In the genomic region with DNA sequence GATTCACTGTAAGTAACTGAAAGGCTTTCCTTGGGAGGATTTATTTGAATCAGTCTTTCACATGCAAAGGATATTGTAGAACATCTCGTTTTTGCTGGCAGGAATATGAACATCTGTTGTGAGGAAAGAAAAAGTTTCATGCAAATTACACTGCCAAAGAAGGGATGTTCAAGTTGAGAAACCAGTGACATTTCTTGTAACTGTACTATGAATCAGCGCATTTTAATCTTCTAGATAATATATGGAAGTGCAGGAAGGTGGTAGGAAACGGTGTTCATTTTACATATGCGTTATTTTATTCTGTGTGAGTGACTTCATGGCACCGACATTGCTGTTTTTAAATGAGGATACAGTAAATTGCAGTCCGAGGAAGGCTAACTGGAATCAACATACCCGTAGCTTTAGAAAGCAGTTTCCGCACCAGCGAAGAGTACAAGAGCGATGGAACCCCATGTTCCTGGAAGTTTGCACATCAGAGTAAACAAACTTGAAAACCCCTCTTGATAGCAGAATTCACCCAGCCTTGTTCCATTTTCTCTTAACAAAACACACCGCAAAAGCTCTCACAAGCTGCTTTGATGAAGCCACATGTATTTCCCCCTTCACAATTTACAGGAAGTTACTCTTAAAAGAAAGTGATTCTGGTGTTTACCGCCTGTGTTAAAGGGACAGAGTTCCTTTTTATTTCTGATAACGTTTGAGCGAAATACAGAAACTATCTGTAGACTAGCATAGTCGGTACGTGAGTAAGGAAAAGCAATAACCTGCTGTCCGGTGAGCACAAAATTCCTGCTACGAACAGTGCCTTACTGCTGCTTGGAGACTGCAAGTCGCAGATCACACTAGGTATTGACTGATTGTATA, we compare ENCODE assay signal across 1 cellular context.
TF ChIP-seq lines count a peak whose summit lies in the region.

No MANE protein-coding gene starts in this region.

TF ChIP-seq in GM12878, 131 proteins besides CTCF, POLR2A, EP300 and RAD21 (continued from another document):
- peak; percentile 47; the same call in 1 of the 2 replicates for TF ChIP-seq MEF2A (IDR thresholded peaks at IDR 0.05; ENCODE audit: insufficient read depth, low read depth, low read length)
- TF ChIP-seq IKZF2 (IDR thresholded peaks at IDR 0.05) = peak; percentile 70 to 80
- no peak for TF ChIP-seq ZNF622 (IDR thresholded peaks at IDR 0.05)
- TF ChIP-seq RELA (IDR thresholded peaks at IDR 0.05; ENCODE audit: borderline replicate concordance, partially characterized antibody) = peak; percentile 55
- peak; percentile 10; the same call in 1 of the 3 replicates for TF ChIP-seq POU2F2 (IDR thresholded peaks at IDR 0.05; ENCODE audit: borderline replicate concordance, low read depth, low read length)
- TF ChIP-seq, protein P1, sequence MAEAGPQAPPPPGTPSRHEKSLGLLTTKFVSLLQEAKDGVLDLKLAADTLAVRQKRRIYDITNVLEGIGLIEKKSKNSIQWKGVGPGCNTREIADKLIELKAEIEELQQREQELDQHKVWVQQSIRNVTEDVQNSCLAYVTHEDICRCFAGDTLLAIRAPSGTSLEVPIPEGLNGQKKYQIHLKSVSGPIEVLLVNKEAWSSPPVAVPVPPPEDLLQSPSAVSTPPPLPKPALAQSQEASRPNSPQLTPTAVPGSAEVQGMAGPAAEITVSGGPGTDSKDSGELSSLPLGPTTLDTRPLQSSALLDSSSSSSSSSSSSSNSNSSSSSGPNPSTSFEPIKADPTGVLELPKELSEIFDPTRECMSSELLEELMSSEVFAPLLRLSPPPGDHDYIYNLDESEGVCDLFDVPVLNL (IDR thresholded peaks at IDR 0.05; ENCODE audit: low read depth, low read length) = no peak
- TF ChIP-seq IKZF1 (conservative IDR thresholded peaks at IDR 0.05) = peak; percentile 50
- TF ChIP-seq TCF7 (IDR thresholded peaks at IDR 0.05; ENCODE audit: borderline replicate concordance) = peak; percentile 92
- TF ChIP-seq SUPT20H (IDR thresholded peaks at IDR 0.05; ENCODE audit: borderline replicate concordance, control insufficient read depth, low read depth, low read length) = no peak
- TF ChIP-seq NFIC (IDR thresholded peaks at IDR 0.05; ENCODE audit: low read depth, low read length) = peak; percentile 83
- TF ChIP-seq CEBPB (IDR thresholded peaks at IDR 0.05; ENCODE audit: borderline replicate concordance in 1 of 2, low read depth in 2 of 2, low read length in 2 of 2) = 0 out of 4 replicates have a peak, but pooled peaks of 1 of the 2 experiments have one; percentile 49
- TF ChIP-seq CBX5 (IDR thresholded peaks at IDR 0.05; ENCODE audit: low read depth) = peak; percentile 57; the same call in 1 of the 2 replicates
- TF ChIP-seq, protein P2, sequence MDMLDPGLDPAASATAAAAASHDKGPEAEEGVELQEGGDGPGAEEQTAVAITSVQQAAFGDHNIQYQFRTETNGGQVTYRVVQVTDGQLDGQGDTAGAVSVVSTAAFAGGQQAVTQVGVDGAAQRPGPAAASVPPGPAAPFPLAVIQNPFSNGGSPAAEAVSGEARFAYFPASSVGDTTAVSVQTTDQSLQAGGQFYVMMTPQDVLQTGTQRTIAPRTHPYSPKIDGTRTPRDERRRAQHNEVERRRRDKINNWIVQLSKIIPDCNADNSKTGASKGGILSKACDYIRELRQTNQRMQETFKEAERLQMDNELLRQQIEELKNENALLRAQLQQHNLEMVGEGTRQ (IDR thresholded peaks at IDR 0.05; ENCODE audit: borderline replicate concordance, low read depth, low read length) = no peak
- TF ChIP-seq KDM1A (IDR thresholded peaks at IDR 0.05; ENCODE audit: borderline replicate concordance) = no peak
- TF ChIP-seq BHLHE40 (IDR thresholded peaks at IDR 0.05; ENCODE audit: borderline replicate concordance in 1 of 2, low read depth in 2 of 2, low read length in 1 of 2) = peak; percentile 47 to 55; a peak in 3 of 4 replicates
- TF ChIP-seq ETV6 (conservative IDR thresholded peaks at IDR 0.05 in 1 of 2, IDR thresholded peaks at IDR 0.05 in 1 of 2; ENCODE audit: borderline replicate concordance in 1 of 2, low read depth in 1 of 2) = peak in 1 of 2 experiments; percentile 78; a peak in 2 of 4 replicates
- 0 out of 2 replicates have a peak, but pooled peaks have one; percentile 5 for TF ChIP-seq ZNF24 (IDR thresholded peaks at IDR 0.05)
- peak; percentile 51; the same call in 1 of the 2 replicates for TF ChIP-seq CREB1 (IDR thresholded peaks at IDR 0.05; ENCODE audit: low read depth)
- TF ChIP-seq JUNB (IDR thresholded peaks at IDR 0.05) = peak; percentile 49
- peak; percentile 28; the same call in 1 of the 2 replicates for TF ChIP-seq DPF2 (IDR thresholded peaks at IDR 0.05)
- TF ChIP-seq CBX3 (IDR thresholded peaks at IDR 0.05; ENCODE audit: borderline replicate concordance, low read depth) = no peak
- TF ChIP-seq RFX5 (IDR thresholded peaks at IDR 0.05; ENCODE audit: low read depth, low read length) = no peak
- peak; percentile 78; the same call in 1 of the 2 replicates for TF ChIP-seq FOXM1 (IDR thresholded peaks at IDR 0.05; ENCODE audit: low read depth, low read length)
- TF ChIP-seq SP1 (IDR thresholded peaks at IDR 0.05; ENCODE audit: low read depth, low read length) = peak; percentile 34
- peak; percentile 90 for TF ChIP-seq CBFB (IDR thresholded peaks at IDR 0.05; ENCODE audit: low read depth)
- TF ChIP-seq SKIL (IDR thresholded peaks at IDR 0.05; ENCODE audit: low read depth, poor library complexity, severe bottlenecking) = peak; percentile 71
- TF ChIP-seq, protein P3, sequence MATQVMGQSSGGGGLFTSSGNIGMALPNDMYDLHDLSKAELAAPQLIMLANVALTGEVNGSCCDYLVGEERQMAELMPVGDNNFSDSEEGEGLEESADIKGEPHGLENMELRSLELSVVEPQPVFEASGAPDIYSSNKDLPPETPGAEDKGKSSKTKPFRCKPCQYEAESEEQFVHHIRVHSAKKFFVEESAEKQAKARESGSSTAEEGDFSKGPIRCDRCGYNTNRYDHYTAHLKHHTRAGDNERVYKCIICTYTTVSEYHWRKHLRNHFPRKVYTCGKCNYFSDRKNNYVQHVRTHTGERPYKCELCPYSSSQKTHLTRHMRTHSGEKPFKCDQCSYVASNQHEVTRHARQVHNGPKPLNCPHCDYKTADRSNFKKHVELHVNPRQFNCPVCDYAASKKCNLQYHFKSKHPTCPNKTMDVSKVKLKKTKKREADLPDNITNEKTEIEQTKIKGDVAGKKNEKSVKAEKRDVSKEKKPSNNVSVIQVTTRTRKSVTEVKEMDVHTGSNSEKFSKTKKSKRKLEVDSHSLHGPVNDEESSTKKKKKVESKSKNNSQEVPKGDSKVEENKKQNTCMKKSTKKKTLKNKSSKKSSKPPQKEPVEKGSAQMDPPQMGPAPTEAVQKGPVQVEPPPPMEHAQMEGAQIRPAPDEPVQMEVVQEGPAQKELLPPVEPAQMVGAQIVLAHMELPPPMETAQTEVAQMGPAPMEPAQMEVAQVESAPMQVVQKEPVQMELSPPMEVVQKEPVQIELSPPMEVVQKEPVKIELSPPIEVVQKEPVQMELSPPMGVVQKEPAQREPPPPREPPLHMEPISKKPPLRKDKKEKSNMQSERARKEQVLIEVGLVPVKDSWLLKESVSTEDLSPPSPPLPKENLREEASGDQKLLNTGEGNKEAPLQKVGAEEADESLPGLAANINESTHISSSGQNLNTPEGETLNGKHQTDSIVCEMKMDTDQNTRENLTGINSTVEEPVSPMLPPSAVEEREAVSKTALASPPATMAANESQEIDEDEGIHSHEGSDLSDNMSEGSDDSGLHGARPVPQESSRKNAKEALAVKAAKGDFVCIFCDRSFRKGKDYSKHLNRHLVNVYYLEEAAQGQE (IDR thresholded peaks at IDR 0.05; ENCODE audit: low read depth, low read length) = no peak
